ENCODE assay signal across 11 cellular contexts in genomic region chr12:120126635-120127005, GRCh38. TPM values are rescaled to one million over a fixed set of nuclear protein-coding genes. Genes with fewer than 3 reads are reported as not detected.
DNase-seq lines count a peak whose midpoint lies in the region; ATAC-seq and TF ChIP-seq lines count a peak whose summit lies in the region.
"Had no signal": no experiment of that assay in that cellular context is flagged by ENCODE, and none has a peak within 500 bp of the region (broad histone marks: within the 10 kb centered on the region; RNA-seq: fewer than 3 reads in every experiment).

No MANE protein-coding gene starts in this region.

- POLR2A ChIA-PET in activated naive CD8-positive, alpha-beta T cell treated with anti-CD3 and anti-CD28 coated beads, Interleukin-2, amount 10 ng/mL, durations not matched to agents 7 days and 5 days (lab: Charles Lee), result interaction anchor here (1.0 to 1.6 kb wide), 3 partner anchors 12 to 165 kb away, joined by 3 to 5 read pairs (median 3); partner anchors contain the start of gene RNU4-2

- ATAC-seq in activated naive CD8-positive, alpha-beta T cell treated with anti-CD3 and anti-CD28 coated beads, Interleukin-2, amount 10 ng/mL, durations not matched to agents 7 days and 5 days (ENCODE audit: low read depth), result no peak
- ATAC-seq in left lung (peak; percentile 77), aorta (ENCODE audit: low FRiP score) (peak; percentile 59), GM18870 (IDR thresholded peaks at IDR 0.05; ENCODE audit: unreplicated experiment) (no peak)

- peak overlapping the region; percentile 48 for H3K27ac Mint-ChIP-seq in activated naive CD8-positive, alpha-beta T cell treated with anti-CD3 and anti-CD28 coated beads, Interleukin-2, amount 10 ng/mL, durations not matched to agents 7 days and 5 days
- H3K27ac Mint-ChIP-seq: CD4-positive, alpha-beta T cell had no signal

- H3K27ac ChIP-seq in cardiac muscle cell, result peak overlapping the region; percentile 36
- H3K27ac ChIP-seq in left lung, result peak overlapping the region; percentile 70 to 80
- no peak overlapping the region for H3K27ac ChIP-seq in aorta (ENCODE audit: low read depth in 1 of 2, low read length in 2 of 2)
- H3K27ac ChIP-seq: parathyroid adenoma had no signal

- 55 to 60% methylated on average over 2 of the region's 2 CpGs for WGBS in aorta, 2 donors

- H3K27me3 ChIP-seq in cardiac muscle cell (no peaks in the 10 kb centered on the region), left lung (no peaks in the 10 kb centered on the region), aorta (ENCODE audit: control insufficient read depth in 1 of 2, insufficient read depth in 2 of 2, low read length in 1 of 2) (no peaks in the 10 kb centered on the region)

- H3K9me3 ChIP-seq in cardiac muscle cell (ENCODE audit: low read depth) (no peaks in the 10 kb centered on the region), left lung (no peaks in the 10 kb centered on the region), aorta (ENCODE audit: control insufficient read depth, low read length) (no peaks in the 10 kb centered on the region)

- H3K36me3 Mint-ChIP-seq in activated naive CD8-positive, alpha-beta T cell treated with anti-CD3 and anti-CD28 coated beads, Interleukin-2, amount 10 ng/mL, durations not matched to agents 7 days and 5 days, result peaks cover 16% of the 10 kb centered on the region

- H3K4me1 Mint-ChIP-seq in activated naive CD8-positive, alpha-beta T cell treated with anti-CD3 and anti-CD28 coated beads, Interleukin-2, amount 10 ng/mL, durations not matched to agents 7 days and 5 days, result peaks cover 18% of the 10 kb centered on the region

- H3K4me3 ChIP-seq in cardiac muscle cell (no peak overlapping the region), left lung (no peak overlapping the region), aorta (ENCODE audit: low read length in 2 of 2) (no peak overlapping the region)

- H3K36me3 ChIP-seq in cardiac muscle cell, result peaks cover 43% of the 10 kb centered on the region
- H3K36me3 ChIP-seq in left lung, result peaks cover 0 to 56% of the 10 kb centered on the region in 2 donors
- H3K36me3 ChIP-seq in aorta (ENCODE audit: control insufficient read depth in 1 of 2, insufficient read depth in 2 of 2, low read length in 1 of 2), result peaks cover 0 to 5% of the 10 kb centered on the region in 2 donors

- intact Hi-C loops in cardiac septum (cut with DNase I), result no loop called here
- intact Hi-C loops in left lung (cut with DNase I), result no loop called here
- intact Hi-C loops in aorta (cut with DNase I), result no loop called here

- no peak overlapping the region for H3K4me3 Mint-ChIP-seq in activated naive CD8-positive, alpha-beta T cell treated with anti-CD3 and anti-CD28 coated beads, Interleukin-2, amount 10 ng/mL, durations not matched to agents 7 days and 5 days
- H3K4me3 Mint-ChIP-seq: CD4-positive, alpha-beta T cell had no signal

- no peaks in the 10 kb centered on the region for H3K9me3 Mint-ChIP-seq in activated naive CD8-positive, alpha-beta T cell treated with anti-CD3 and anti-CD28 coated beads, Interleukin-2, amount 10 ng/mL, durations not matched to agents 7 days and 5 days
- H3K9me3 Mint-ChIP-seq: CD4-positive, alpha-beta T cell had no signal

- H3K27me3 Mint-ChIP-seq in activated naive CD8-positive, alpha-beta T cell treated with anti-CD3 and anti-CD28 coated beads, Interleukin-2, amount 10 ng/mL, durations not matched to agents 7 days and 5 days, result no peaks in the 10 kb centered on the region
- H3K27me3 Mint-ChIP-seq: CD4-positive, alpha-beta T cell had no signal

- TF ChIP-seq CTCF in cardiac muscle cell (IDR thresholded peaks at IDR 0.05; ENCODE audit: low read depth, low read length) (no peak), left lung (IDR thresholded peaks at IDR 0.05) (no peak)

- peak in 1 of 2 donors; percentile 50 for DNase-seq in cardiac muscle cell (ENCODE audit: low read depth in 1 of 2, low spot score in 1 of 2)
- no peak for DNase-seq in cardiac septum (ENCODE audit: low spot score)
- DNase-seq in activated naive CD8-positive, alpha-beta T cell treated with anti-CD3 and anti-CD28 coated beads, Interleukin-2, amount 10 ng/mL, durations not matched to agents 7 days and 5 days, result no peak
- peak in 1 of 2 donors; percentile 71 for DNase-seq in left lung
- peak in 1 of 2 donors; percentile 85 for DNase-seq in aorta
- DNase-seq in NAMALWA (ENCODE audit: low spot score), result no peak
- no peak for DNase-seq in DMS53 treated with DMSO at 0.1 percent for 48 hours (lab: John Stamatoyannopoulos, UW; ENCODE audit: unreplicated experiment)
- DNase-seq: CD4-positive, alpha-beta T cell; RPMI8226 had no signal

- H3K4me1 ChIP-seq in cardiac muscle cell (ENCODE audit: low read depth) (no peaks in the 10 kb centered on the region), left lung (peaks cover 5 to 26% of the 10 kb centered on the region in 2 donors), aorta (ENCODE audit: control insufficient read depth in 1 of 2, insufficient read depth in 2 of 2, low read length in 2 of 2) (no peaks in the 10 kb centered on the region)
- H3K4me1 ChIP-seq: parathyroid adenoma had no signal

RNA-seq across cellular contexts. Expression of gene RAB35, which starts 10.1 kb away (rescaled TPM):
- total RNA-seq in cardiac muscle cell (27.5 and 33.4 TPM in 2 replicates), cardiac septum (33.0 TPM), left lung (10 to 100 TPM; 37.6 to 54.2 TPM), aorta (10 to 100 TPM; 47.4 to 52.6 TPM)
- polyA plus RNA-seq in cardiac muscle cell (20.6 and 25.4 TPM in 2 replicates), aorta (10 to 100 TPM; 15.7 to 23.7 TPM)
- 10 to 100 TPM; 57.1 to 60.2 TPM for total RNA-seq in activated naive CD8-positive, alpha-beta T cell treated with anti-CD3 and anti-CD28 coated beads, Interleukin-2, amount 10 ng/mL, durations not matched to agents 7 days and 5 days

Comparison
In these comparisons a context has a peak if more than half of its experiments do, and no peak if none do; other contexts are left out.
1. H3K27ac ChIP-seq: peak in cardiac muscle cell (single experiment) and left lung (2 of 2); none in aorta (0 of 2).
2. ATAC-seq: peak in left lung (single experiment) and aorta (single experiment); none in activated naive CD8-positive, alpha-beta T cell treated with anti-CD3 and anti-CD28 coated beads, Interleukin-2, amount 10 ng/mL, durations not matched to agents 7 days and 5 days (single experiment) and GM18870 (single experiment).